ENCODE assay signal across 8 cellular contexts in genomic region chr17:64990949-64991348, GRCh38.
DNase-seq lines count a peak whose midpoint lies in the region; ATAC-seq, FAIRE-seq and TF ChIP-seq lines count a peak whose summit lies in the region.
"Not testable (repeated sequence)": the region's sequence is repeated elsewhere in the genome, so short reads cannot be mapped to it uniquely, and the experiment has no call there.

No MANE protein-coding gene starts in this region.

- H3K36me3 ChIP-seq in right lobe of liver, sigmoid colon: not testable (repeated sequence)

- peak overlapping the region; percentile 74 to 77 for H3K27ac ChIP-seq in A549
- H3K27ac ChIP-seq in right lobe of liver = not testable (repeated sequence)
- peak overlapping the region in 3 of 4 donors; percentile 6 to 39 (median 25) for H3K27ac ChIP-seq in sigmoid colon

- not testable (repeated sequence) for TF ChIP-seq CTCF in A549 (IDR thresholded peaks at IDR 0.05); MCF 10A (IDR thresholded peaks at IDR 0.05; ENCODE audit: unreplicated experiment); fibroblast of villous mesenchyme (IDR thresholded peaks at IDR 0.05; ENCODE audit: insufficient read depth, low read depth, low read length); right lobe of liver (IDR thresholded peaks at IDR 0.05); sigmoid colon (IDR thresholded peaks at IDR 0.05)

- TF ChIP-seq EP300 in A549 (IDR thresholded peaks at IDR 0.05); sigmoid colon (IDR thresholded peaks at IDR 0.05): not testable (repeated sequence)

- not testable (repeated sequence) for H3K4me3 Mint-ChIP-seq in MCF 10A (ENCODE audit: unreplicated experiment)

- POLR2A ChIA-PET in A549 (lab: Yijun Ruan, JAX) = interaction anchor here (2.9 kb wide), 1 partner anchor 15 kb away, joined by 22 read pairs; no protein-coding TSS in a partner anchor
- POLR2A ChIA-PET in MCF 10A (lab: Yijun Ruan, JAX) = interaction anchor here (0.9 to 4.2 kb wide), 9 partner anchors 16 to 116 kb away, joined by 3 to 27 read pairs (median 4); partner anchors contain the start of gene GNA13

- peaks cover 50% of the 10 kb centered on the region for H3K4me1 ChIP-seq in A549
- H3K4me1 ChIP-seq in right lobe of liver = not testable (repeated sequence)
- peaks cover 0 to 40% (median 28%) of the 10 kb centered on the region in 4 donors for H3K4me1 ChIP-seq in sigmoid colon

- H3K9me3 ChIP-seq in A549, right lobe of liver, sigmoid colon: not testable (repeated sequence)

- not testable (repeated sequence) for TF ChIP-seq POLR2A in A549 (IDR thresholded peaks at IDR 0.05; ENCODE audit: low read length); right lobe of liver (IDR thresholded peaks at IDR 0.05); sigmoid colon (IDR thresholded peaks at IDR 0.05)

- 0% methylated on average over 1 of the region's 1 CpG for WGBS in A549 (ENCODE audit: missing lambda C conversion rate)
- no CpG with 5 or more reads among the region's 1 CpG for WGBS in right lobe of liver (ENCODE audit: insufficient coverage, low coverage, low lambda C conversion rate, missing lambda C conversion rate)
- WGBS in sigmoid colon, 2 donors = 0 to 50% methylated on average over 1 of the region's 1 CpG

- DNase-seq in A549 (ENCODE audit: low read depth in 1 of 2, low spot score in 1 of 2) (peak; percentile 55 to 77), GM04504 (ENCODE audit: low read depth) (peak; percentile 66), MV-4-11 (lab: John Stamatoyannopoulos, UW) (peak; percentile 87), MCF 10A (ENCODE audit: unreplicated experiment) (peak; percentile 83), fibroblast of villous mesenchyme (ENCODE audit: low read depth) (peak; percentile 56), sigmoid colon (peak; percentile 78)
- DNase-seq in right lobe of liver = not testable (repeated sequence)

- H3K4me1 Mint-ChIP-seq in MCF 10A (ENCODE audit: insufficient read depth, unreplicated experiment) = peaks cover 17% of the 10 kb centered on the region

- not testable (repeated sequence) for H3K9me3 Mint-ChIP-seq in MCF 10A (ENCODE audit: unreplicated experiment)

- peaks cover 12% of the 10 kb centered on the region for H3K36me3 Mint-ChIP-seq in MCF 10A (ENCODE audit: insufficient read depth, unreplicated experiment)

- FAIRE-seq in A549 (lab: Jason Lieb, UNC) = peak; percentile 7

- TF ChIP-seq RAD21 in A549 (conservative IDR thresholded peaks at IDR 0.05 in 1 of 2, IDR thresholded peaks at IDR 0.05 in 1 of 2) = not testable (repeated sequence)

- not testable (repeated sequence) for H3K27me3 ChIP-seq in right lobe of liver, sigmoid colon

- CTCF ChIA-PET in A549 (lab: Yijun Ruan, JAX) (interaction anchor here (0.7 to 2.1 kb wide), 6 partner anchors 16 to 139 kb away, joined by 3 to 10 read pairs (median 3); no protein-coding TSS in a partner anchor), MCF 10A (lab: Yijun Ruan, JAX) (interaction anchor here (0.6 to 1.1 kb wide), 5 partner anchors 18 to 73 kb away, joined by 3 to 4 read pairs (median 3); no protein-coding TSS in a partner anchor)

- intact Hi-C loops in MCF 10A (cut with micrococcal nuclease); right lobe of liver (cut with DNase I); sigmoid colon (cut with DNase I): not testable (repeated sequence)

- not testable (repeated sequence) for H3K27ac Mint-ChIP-seq in MCF 10A (ENCODE audit: low read depth, unreplicated experiment)

- peak; percentile 83 to 84 for ATAC-seq in A549
- peak; percentile 29 for ATAC-seq in SK-N-SH treated with all-trans-retinoic acid at 6 μM for 48 hours
- peak; percentile 45 to 82 (median 68) for ATAC-seq in right lobe of liver

- not testable (repeated sequence) for H3K4me3 ChIP-seq in A549; fibroblast of villous mesenchyme (ENCODE audit: low read depth, low read length); right lobe of liver; sigmoid colon

- peak overlapping the region; percentile 72 for H3K4me2 ChIP-seq in A549

- BruUV-seq in MCF 10A (replicated peaks; lab: Mats Ljungman, UMichigan) = not testable (repeated sequence)

- not testable (repeated sequence) for H3K27me3 Mint-ChIP-seq in MCF 10A (ENCODE audit: insufficient read depth, unreplicated experiment)

TF ChIP-seq in A549, 52 proteins besides CTCF, POLR2A, EP300 and RAD21:
- 0 out of 2 replicates have a peak, but pooled peaks have one; percentile 29 for TF ChIP-seq ATOH8 (CRISPR knock-in tag; IDR thresholded peaks at IDR 0.05; ENCODE audit: low read depth)
- peak; percentile 70 to 87 for TF ChIP-seq CEBPB (IDR thresholded peaks at IDR 0.05)
- TF ChIP-seq HES2 (IDR thresholded peaks at IDR 0.05) = 0 out of 2 replicates have a peak, but pooled peaks have one; percentile 21
- TF ChIP-seq JUNB (IDR thresholded peaks at IDR 0.05) = peak; percentile 32; the same call in 1 of the 2 replicates
- TF ChIP-seq HOXB5 (CRISPR knock-in tag; IDR thresholded peaks at IDR 0.05) = 0 out of 2 replicates have a peak, but pooled peaks have one; percentile 32
- 0 out of 2 replicates have a peak, but pooled peaks have one; percentile 63 for TF ChIP-seq FOSL2 (IDR thresholded peaks at IDR 0.05)
- TF ChIP-seq FOSL2 (CRISPR knock-in tag; IDR thresholded peaks at IDR 0.05) = peak; percentile 48; the same call in 1 of the 2 replicates

Comparison
In these comparisons a context has a peak if more than half of its experiments do, and no peak if none do; other contexts are left out.
1. ATAC-seq: peak in every context shown above with its lines; median percentile 84 in A549; 68 in right lobe of liver; 29 in SK-N-SH treated with all-trans-retinoic acid at 6 μM for 48 hours.